In the genomic region with DNA sequence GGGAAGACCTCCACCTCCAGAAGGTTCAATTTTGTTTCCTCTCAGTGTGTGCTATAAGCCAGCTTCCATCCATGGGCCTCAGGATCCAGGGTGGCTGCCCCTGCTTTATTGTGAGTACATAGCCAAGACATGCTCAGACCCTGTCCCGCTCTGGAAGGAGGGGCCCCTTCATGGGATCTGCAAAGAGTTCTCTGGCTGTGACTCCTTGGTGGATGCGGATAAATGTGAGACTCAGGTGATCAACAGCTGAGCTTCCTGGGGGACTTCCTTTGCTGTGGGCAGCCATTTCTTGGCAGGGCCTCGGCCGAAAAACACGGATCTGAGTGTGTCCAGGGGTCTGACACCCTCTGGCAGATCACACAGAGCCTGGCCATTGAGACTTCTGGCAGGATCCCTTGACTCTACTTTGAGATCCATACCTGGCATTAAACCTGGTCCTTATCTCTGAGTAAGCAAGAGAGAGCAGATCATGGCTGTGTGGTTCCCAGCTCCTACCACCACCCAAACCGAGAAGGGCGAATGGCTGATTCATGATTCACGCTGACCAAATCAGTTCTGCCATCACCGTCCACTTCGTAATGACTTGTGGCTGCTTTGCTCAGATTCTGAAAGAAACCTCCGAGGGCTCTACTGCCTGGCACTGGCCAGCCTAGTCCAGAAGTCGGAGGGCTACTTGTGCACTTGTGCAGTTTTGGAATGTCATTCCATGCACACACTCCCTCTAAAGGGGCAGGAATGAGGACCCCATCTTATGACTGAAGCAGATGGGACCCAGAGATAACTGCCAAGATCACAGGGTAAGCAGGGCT, we compare ENCODE assay signal across 15 cellular contexts.
"Had no signal": no experiment of that assay in that cellular context is flagged by ENCODE, and none has a peak within 500 bp of the region (broad histone marks: within the 10 kb centered on the region; RNA-seq: fewer than 3 reads in every experiment).

No MANE protein-coding gene starts in this region.

- H3K27ac ChIP-seq: body of pancreas, hepatocyte, neural progenitor cell, parathyroid adenoma, WERI-Rb-1 had no signal

- H3K4me2 ChIP-seq: hepatocyte, neural progenitor cell, smooth muscle cell had no signal

- H3K27me3 ChIP-seq: body of pancreas, hepatocyte, neural progenitor cell, transverse colon had no signal

- H3K79me2 ChIP-seq: hepatocyte, parathyroid adenoma had no signal

- H3K4me1 Mint-ChIP-seq: activated naive CD8-positive, alpha-beta T cell treated with anti-CD3 and anti-CD28 coated beads, Interleukin-2, amount 50 U/mL, for 24 hours; neural progenitor cell; T-cell had no signal

- H3K4me3 Mint-ChIP-seq: activated CD8-positive, alpha-beta T cell treated with anti-CD3 and anti-CD28 coated beads, Interleukin-2, amount 10 ng/mL, durations not matched to agents 7 days and 5 days; activated naive CD8-positive, alpha-beta T cell treated with anti-CD3 and anti-CD28 coated beads, Interleukin-2, amount 50 U/mL, for 24 hours; dendritic cell treated with granulocyte-macrophage colony-stimulating factor and Interleukin-4, amounts not matched to agents 40 ng/mL and 50 ng/mL, for 4 days; neural progenitor cell; T-cell had no signal

- H3K36me3 ChIP-seq: neural progenitor cell, transverse colon had no signal

- H2AFZ ChIP-seq: hepatocyte, neural progenitor cell, parathyroid adenoma had no signal

- H3K27ac Mint-ChIP-seq: activated CD8-positive, alpha-beta T cell treated with anti-CD3 and anti-CD28 coated beads, Interleukin-2, amount 10 ng/mL, durations not matched to agents 7 days and 5 days; activated naive CD8-positive, alpha-beta T cell treated with anti-CD3 and anti-CD28 coated beads, Interleukin-2, amount 50 U/mL, for 24 hours; dendritic cell treated with granulocyte-macrophage colony-stimulating factor and Interleukin-4, amounts not matched to agents 40 ng/mL and 50 ng/mL, for 4 days; neural progenitor cell; T-cell had no signal

- H3K4me3 ChIP-seq: body of pancreas, hepatocyte, neural progenitor cell, smooth muscle cell, transverse colon had no signal

- DNase-seq: activated CD4-positive, alpha-beta T cell treated with anti-CD3 and anti-CD28 coated beads for 4 hours; activated CD8-positive, alpha-beta T cell treated with anti-CD3 and anti-CD28 coated beads, Interleukin-2, amount 10 ng/mL, durations not matched to agents 7 days and 5 days; activated naive CD4-positive, alpha-beta T cell treated with Interleukin-2 at 50 U/mL for 16 hours; activated naive CD8-positive, alpha-beta T cell treated with anti-CD3 and anti-CD28 coated beads, Interleukin-2, amount 50 U/mL, for 24 hours; body of pancreas; erythroblast; retina; T-cell; transverse colon; WERI-Rb-1 had no signal

- H3K4me1 ChIP-seq: body of pancreas, neural progenitor cell, parathyroid adenoma had no signal

- H3K27me3 Mint-ChIP-seq: activated naive CD8-positive, alpha-beta T cell treated with anti-CD3 and anti-CD28 coated beads, Interleukin-2, amount 50 U/mL, for 24 hours; dendritic cell treated with granulocyte-macrophage colony-stimulating factor and Interleukin-4, amounts not matched to agents 40 ng/mL and 50 ng/mL, for 4 days had no signal

- H3K9me3 ChIP-seq: body of pancreas, transverse colon had no signal

- H3K36me3 Mint-ChIP-seq: T-cell had no signal

- ATAC-seq: activated CD8-positive, alpha-beta T cell treated with anti-CD3 and anti-CD28 coated beads, Interleukin-2, amount 10 ng/mL, durations not matched to agents 7 days and 5 days; activated naive CD8-positive, alpha-beta T cell treated with anti-CD3 and anti-CD28 coated beads, Interleukin-2, amount 50 U/mL, for 24 hours; body of pancreas; T-cell had no signal
